Comparison of ENCODE assay signal across 8 cellular contexts in the genomic region with DNA sequence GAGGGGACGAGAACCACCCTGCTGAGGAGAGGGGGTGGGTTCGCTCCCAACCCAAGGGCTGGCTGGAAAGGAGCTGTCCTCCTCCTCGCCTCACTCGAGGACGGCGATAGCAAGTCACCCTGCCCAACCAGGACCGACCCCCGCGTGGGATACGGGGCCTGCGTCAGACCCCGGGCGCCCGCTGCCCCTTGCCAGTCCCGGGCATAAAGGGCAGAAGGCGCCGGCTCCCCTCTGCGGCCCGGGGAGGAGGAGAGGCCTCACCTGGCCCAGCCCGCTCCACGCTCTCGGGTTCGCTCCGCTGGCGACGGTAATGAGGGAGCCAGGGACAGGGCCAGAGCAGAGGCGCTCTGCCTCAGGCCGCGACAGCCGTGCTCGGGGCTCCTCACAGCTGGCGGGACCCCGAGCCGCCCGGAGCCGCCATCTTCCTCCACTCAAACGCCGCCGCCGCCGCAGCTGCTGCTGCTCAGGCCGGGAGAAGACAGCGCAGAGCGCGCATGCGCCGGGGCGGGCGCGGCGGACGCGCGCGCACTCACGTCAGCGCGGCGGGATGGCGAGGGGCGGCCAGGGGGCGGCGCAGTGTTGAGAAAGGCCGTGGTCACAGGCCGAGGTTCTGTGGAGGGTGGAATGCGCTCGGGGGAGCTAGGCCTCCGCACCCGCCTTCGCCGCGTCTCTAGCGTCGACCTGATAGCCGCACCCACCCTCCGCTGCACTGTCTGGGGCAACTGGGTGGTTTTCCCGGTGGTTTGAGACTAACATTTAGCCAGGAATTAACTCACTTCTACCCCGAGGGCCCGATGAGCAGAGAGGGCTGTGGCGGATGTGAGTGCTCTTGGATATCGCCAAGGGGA. TPM values are rescaled to one million over a fixed set of nuclear protein-coding genes. Genes with fewer than 3 reads are reported as not detected.
DNase-seq lines count a peak whose midpoint lies in the region; ATAC-seq and TF ChIP-seq lines count a peak whose summit lies in the region.

A gene (minus strand): TSS at position 487 of the 848 bp plus-strand sequence. CDS start 37,062 bp downstream, outside the sequence.

- H3K27ac ChIP-seq in IMR-90 (ENCODE audit: insufficient read depth, low read length), result peak within 1 kb of the TSS; percentile 90
- peak within 1 kb of the TSS; percentile 82 for H3K27ac ChIP-seq in OCI-LY3 (ENCODE audit: low read length)

- peak; percentile 57 for TF ChIP-seq CTCF in IMR-90 (conservative IDR thresholded peaks at IDR 0.05; ENCODE audit: low read depth, low read length)
- TF ChIP-seq CTCF in OCI-LY3 (IDR thresholded peaks at IDR 0.05; ENCODE audit: low read depth, low read length), result peak; percentile 38

- CTCF ChIA-PET in IMR-90 (lab: Yijun Ruan, JAX), result interaction anchor here (1.7 kb wide), 1 partner anchor 11 kb away, joined by 7 read pairs; no protein-coding TSS in a partner anchor

- in situ Hi-C loops in IMR-90 (cut with MboI; ENCODE audit: low sequenced_read_pairs), result no loop called here

- peak within 1 kb of the TSS; percentile 61 for H3K18ac ChIP-seq in IMR-90 (ENCODE audit: low read depth, low read length)

- H3K56ac ChIP-seq in IMR-90 (ENCODE audit: extremely low read depth, insufficient read depth, low read length), result peak within 1 kb of the TSS; percentile 86

- dilution Hi-C loops in IMR-90 (cut with HindIII; ENCODE audit: low sequenced_read_pairs, unreplicated experiment), result no loop called here

- no TSS peak for BruUV-seq in IMR-90 (replicated peaks; lab: Mats Ljungman, UMichigan)

- peak within 1 kb of the TSS; percentile 100 for H3K23ac ChIP-seq in IMR-90 (ENCODE audit: low read depth, low read length)

- H3K27me3 ChIP-seq in IMR-90 (ENCODE audit: control insufficient read depth, insufficient read depth, low read length) (no peaks in the 10 kb centered on the region), OCI-LY3 (ENCODE audit: low read depth, low read length) (no peaks in the 10 kb centered on the region), mononuclear cell (ENCODE audit: insufficient read depth, low read length) (no peaks in the 10 kb centered on the region)

- H3K4me1 ChIP-seq in IMR-90 (ENCODE audit: control insufficient read depth, insufficient read depth, low read length) (peaks cover 9% of the 10 kb centered on the region), OCI-LY3 (ENCODE audit: low read length) (peaks cover 19% of the 10 kb centered on the region), mononuclear cell (ENCODE audit: insufficient read depth, low read length) (peaks cover 35% of the 10 kb centered on the region)

- peak within 1 kb of the TSS; percentile 89 for H2BK20ac ChIP-seq in IMR-90 (ENCODE audit: low read depth, low read length)

- H3K9ac ChIP-seq in IMR-90 (ENCODE audit: low read depth, low read length) (peak within 1 kb of the TSS; percentile 88), OCI-LY3 (ENCODE audit: low read length) (peak within 1 kb of the TSS; percentile 97)

- H4K8ac ChIP-seq in IMR-90 (ENCODE audit: low read depth in 2 of 2, low read length in 2 of 2), result peak within 1 kb of the TSS; percentile 100

- no peaks in the 10 kb centered on the region for H3K36me3 ChIP-seq in IMR-90 (ENCODE audit: control insufficient read depth, insufficient read depth, low read length)
- no peaks in the 10 kb centered on the region for H3K36me3 ChIP-seq in OCI-LY3 (replicated peaks; ENCODE audit: low read depth, low read length)

- H3K4me3 ChIP-seq in IMR-90 (ENCODE audit: insufficient read depth, low read depth, low read length) (peak within 1 kb of the TSS; percentile 77), OCI-LY3 (ENCODE audit: low read length) (peak within 1 kb of the TSS; percentile 100), mononuclear cell (ENCODE audit: low read length) (peak within 1 kb of the TSS; percentile 92)

- peak within 1 kb of the TSS; percentile 100 for H3K4ac ChIP-seq in IMR-90 (ENCODE audit: low read depth, low read length)

- POLR2A ChIA-PET in IMR-90 (lab: Charles Lee; ENCODE audit: unreplicated experiment), result interaction anchor here (0.7 kb wide), 1 partner anchor 108 kb away, joined by 7 read pairs; no protein-coding TSS in a partner anchor

- H4K5ac ChIP-seq in IMR-90 (ENCODE audit: low read depth, low read length), result peak within 1 kb of the TSS; percentile 99

- DNase-seq in DMS 273 treated with DMSO at 0.1 percent for 48 hours (lab: John Stamatoyannopoulos, UW) (peak; percentile 72), IMR-90 (peak; percentile 89), epidermal melanocyte (ENCODE audit: insufficient read length, low spot score) (peak; percentile 82)
- peak; percentile 96 for DNase-seq in activated CD8-positive, alpha-beta memory T cell treated with anti-CD3 and anti-CD28 coated beads, Interleukin-2, amount 50 U/mL, for 48 hours
- DNase-seq in stimulated activated CD8-positive, alpha-beta memory T cell treated with anti-CD3 and anti-CD28 coated beads, Interleukin-4, amount 100 ng/mL, for 1 hour (ENCODE audit: low read depth in 2 of 2, low spot score in 1 of 2), result peak; percentile 77 to 83

- peak; percentile 34 for TF ChIP-seq RAD21 in IMR-90 (IDR thresholded peaks at IDR 0.05; ENCODE audit: low read length)

- peak within 1 kb of the TSS; percentile 100 for H3K14ac ChIP-seq in IMR-90 (replicated peaks; ENCODE audit: low read depth, low read length)

- peaks cover 50% of the 10 kb centered on the region for H3K79me2 ChIP-seq in OCI-LY3 (ENCODE audit: low read length)

- WGBS in IMR-90 (ENCODE audit: extremely low coverage in 2 of 2, insufficient read length in 1 of 2), 2 experiments, result 0% methylated on average over 25 of the region's 81 CpGs; no CpG with 5 or more reads in 1 of the 2 experiments

- H3K9me3 ChIP-seq in IMR-90 (ENCODE audit: control insufficient read depth, insufficient read depth, low read length) (no peaks in the 10 kb centered on the region), OCI-LY3 (ENCODE audit: insufficient read depth, low read length) (no peaks in the 10 kb centered on the region), mononuclear cell (ENCODE audit: low read depth, low read length) (no peaks in the 10 kb centered on the region)

- peak within 1 kb of the TSS; percentile 87 for H2BK15ac ChIP-seq in IMR-90 (ENCODE audit: low read depth, low read length)

- intact Hi-C loops in IMR-90 (cut with micrococcal nuclease), result loop anchor here (10.0 kb wide), 1 partner anchor 87 kb away; no protein-coding TSS in a partner anchor

- H4K20me1 ChIP-seq in IMR-90 (ENCODE audit: insufficient read depth, low read length) (peaks cover 47% of the 10 kb centered on the region), OCI-LY3 (ENCODE audit: insufficient read depth, low read length) (peaks cover 25% of the 10 kb centered on the region)

- ATAC-seq in GM21528 (IDR thresholded peaks at IDR 0.05; ENCODE audit: low FRiP score, unreplicated experiment), result peak; percentile 83
- ATAC-seq in IMR-90 (ENCODE audit: low read depth), result peak; percentile 94

- H2AK5ac ChIP-seq in IMR-90 (ENCODE audit: low read depth, low read length), result peak within 1 kb of the TSS; percentile 100

- H2BK120ac ChIP-seq in IMR-90 (ENCODE audit: low read depth, low read length), result peak within 1 kb of the TSS; percentile 95

- H3K9me1 ChIP-seq in IMR-90 (ENCODE audit: insufficient read depth, low read length), result peaks cover 14% of the 10 kb centered on the region

- H3K79me1 ChIP-seq in IMR-90 (ENCODE audit: low read depth in 1 of 2, low read length in 2 of 2), result peaks cover 0 to 40% of the 10 kb centered on the region in 2 experiments; a peak in 3 of 4 replicates

- H2AK9ac ChIP-seq in IMR-90 (replicated peaks; ENCODE audit: low read depth, low read length, poor library complexity), result peak within 1 kb of the TSS; percentile 99

- peak within 1 kb of the TSS; percentile 92 for H2BK5ac ChIP-seq in IMR-90 (ENCODE audit: low read depth, low read length, poor library complexity, severe bottlenecking)

- H3K4me2 ChIP-seq in IMR-90 (ENCODE audit: low read depth, low read length), result peak within 1 kb of the TSS; percentile 91
- H3K4me2 ChIP-seq in OCI-LY3 (ENCODE audit: low read length), result peak within 1 kb of the TSS; percentile 94

- peak; percentile 79 for TF ChIP-seq POLR2A in IMR-90 (IDR thresholded peaks at IDR 0.05; ENCODE audit: low read depth, low read length)

- H2AFZ ChIP-seq in IMR-90 (replicated peaks; ENCODE audit: low read length, poor library complexity), result peak within 1 kb of the TSS; percentile 100
- peak within 1 kb of the TSS; percentile 76 for H2AFZ ChIP-seq in OCI-LY3 (ENCODE audit: low read depth, low read length)

- peak within 1 kb of the TSS; percentile 96 for H4K91ac ChIP-seq in IMR-90 (ENCODE audit: insufficient read depth, low read depth, low read length)

TF ChIP-seq in IMR-90, 13 proteins besides CTCF, POLR2A, EP300 and RAD21 (continues in another document):
- TF ChIP-seq MAZ (IDR thresholded peaks at IDR 0.05; ENCODE audit: borderline replicate concordance, low read depth, low read length), result peak; percentile 77; the same call in 1 of the 2 replicates
- TF ChIP-seq, protein P1, sequence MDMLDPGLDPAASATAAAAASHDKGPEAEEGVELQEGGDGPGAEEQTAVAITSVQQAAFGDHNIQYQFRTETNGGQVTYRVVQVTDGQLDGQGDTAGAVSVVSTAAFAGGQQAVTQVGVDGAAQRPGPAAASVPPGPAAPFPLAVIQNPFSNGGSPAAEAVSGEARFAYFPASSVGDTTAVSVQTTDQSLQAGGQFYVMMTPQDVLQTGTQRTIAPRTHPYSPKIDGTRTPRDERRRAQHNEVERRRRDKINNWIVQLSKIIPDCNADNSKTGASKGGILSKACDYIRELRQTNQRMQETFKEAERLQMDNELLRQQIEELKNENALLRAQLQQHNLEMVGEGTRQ (IDR thresholded peaks at IDR 0.05; ENCODE audit: low read depth, low read length), result 0 out of 2 replicates have a peak, but pooled peaks have one; percentile 17
- no peak for TF ChIP-seq MAFK (IDR thresholded peaks at IDR 0.05; ENCODE audit: low read depth, low read length)
- no peak for TF ChIP-seq BHLHE40 (IDR thresholded peaks at IDR 0.05; ENCODE audit: low read depth, low read length)
- 0 out of 2 replicates have a peak, but pooled peaks have one; percentile 17 for TF ChIP-seq NFE2L2 (IDR thresholded peaks at IDR 0.05; ENCODE audit: low read depth, low read length)
- no peak for TF ChIP-seq MXI1 (IDR thresholded peaks at IDR 0.05; ENCODE audit: borderline replicate concordance, low read depth, low read length)
- TF ChIP-seq RFX5 (IDR thresholded peaks at IDR 0.05; ENCODE audit: low read depth, low read length), result no peak
- 0 out of 2 replicates have a peak, but pooled peaks have one; percentile 9 for TF ChIP-seq FOS (IDR thresholded peaks at IDR 0.05; ENCODE audit: low read depth, low read length)
- TF ChIP-seq CHD1 (IDR thresholded peaks at IDR 0.05; ENCODE audit: low read depth, low read length), result no peak
- TF ChIP-seq RCOR1 (IDR thresholded peaks at IDR 0.05; ENCODE audit: insufficient replicate concordance, low read length), result no peak

RNA-seq across cellular contexts. Expression of the gene that starts here (rescaled TPM):
- total RNA-seq in IMR-90 (2012; rRNA removed) (11.4 and 12.0 TPM in 2 replicates), mononuclear cell (25.6 TPM)
- polyA plus RNA-seq in IMR-90 (2012; rRNA removed), result 18.8 and 19.6 TPM in 2 replicates
- polyA plus RNA-seq in IMR-90 (2012; cell fraction: cytosol; rRNA removed), result 14.5 and 15.0 TPM in 2 replicates
- 24.6 and 26.4 TPM in 2 replicates for polyA plus RNA-seq in IMR-90 (2012; cell fraction: nucleus; rRNA removed; ENCODE audit: low replicate concordance)

Comparison
In these comparisons a context has a peak if more than half of its experiments do, and no peak if none do; other contexts are left out.
1. Peak in every context shown above with its lines: DNase-seq, ATAC-seq, H3K4me3 ChIP-seq and H3K27ac ChIP-seq.